ENCODE assay signal across 17 cellular contexts in genomic region chr10:110625356-110625894, GRCh38. TPM values are rescaled to one million over a fixed set of nuclear protein-coding genes. Genes with fewer than 3 reads are reported as not detected.
DNase-seq lines count a peak whose midpoint lies in the region; ATAC-seq, FAIRE-seq and TF ChIP-seq lines count a peak whose summit lies in the region.
"Had no signal": no experiment of that assay in that cellular context is flagged by ENCODE, and none has a peak within 500 bp of the region (broad histone marks: within the 10 kb centered on the region; RNA-seq: fewer than 3 reads in every experiment).

No MANE protein-coding gene starts in this region.

- H3K4me1 Mint-ChIP-seq in T-helper 2 cell treated with Interferon-gamma antibody and Interleukin-4, amounts not matched to agents 5 μg/mL and 100 μg/mL, for 36 hours (ENCODE audit: low read depth): no peaks in the 10 kb centered on the region
- no peaks in the 10 kb centered on the region for H3K4me1 Mint-ChIP-seq in activated naive CD8-positive, alpha-beta T cell treated with anti-CD3 and anti-CD28 coated beads for 36 hours
- H3K4me1 Mint-ChIP-seq in activated T-cell treated with anti-CD3 and anti-CD28 coated beads, Interleukin-2, amount 50 U/mL, for 72 hours (ENCODE audit: low read depth): no peaks in the 10 kb centered on the region

- DNase-seq in NCI-H524 (lab: John Stamatoyannopoulos, UW): peak; percentile 65 to 87
- DNase-seq in Peyer's patch: peak in 2 of 3 donors; percentile 62 to 70
- no peak for DNase-seq in K562 (ENCODE audit: extremely low read depth in 1 of 4, low spot score in 3 of 4)
- DNase-seq in small intestine: peak; percentile 90
- no peak for DNase-seq in T-helper 2 cell treated with Interferon-gamma antibody and Interleukin-4, amounts not matched to agents 5 μg/mL and 100 μg/mL, for 36 hours (ENCODE audit: low spot score)
- no peak for DNase-seq in activated naive CD8-positive, alpha-beta T cell treated with anti-CD3 and anti-CD28 coated beads for 36 hours
- no peak for DNase-seq in activated T-cell treated with anti-CD3 and anti-CD28 coated beads, Interleukin-2, amount 50 U/mL, for 72 hours
- DNase-seq: 8988T; Calu3; CD8-positive, alpha-beta T cell; DMS79 treated with DMSO at 0.1 percent for 48 hours; GF-D8; GM23248 had no signal

- no peak overlapping the region for H3K9ac ChIP-seq in K562 (ENCODE audit: insufficient read depth in 1 of 2, low read depth in 2 of 2, low read length in 2 of 2)
- H3K9ac ChIP-seq: BLaER1 treated with 17β-estradiol and CSF1 and Interleukin-3, amounts not matched to agents 10 nM and 100 nM; GM23248 had no signal

- peak overlapping the region; percentile 55; the same call in 1 of the 2 replicates for H2AFZ ChIP-seq in K562 (ENCODE audit: low read depth, low read length)
- H2AFZ ChIP-seq: GM23248 had no signal

- no peak overlapping the region for H3K27ac Mint-ChIP-seq in T-helper 2 cell treated with Interferon-gamma antibody and Interleukin-4, amounts not matched to agents 5 μg/mL and 100 μg/mL, for 36 hours
- H3K27ac Mint-ChIP-seq in activated naive CD8-positive, alpha-beta T cell treated with anti-CD3 and anti-CD28 coated beads for 36 hours: no peak overlapping the region
- no peak overlapping the region for H3K27ac Mint-ChIP-seq in activated T-cell treated with anti-CD3 and anti-CD28 coated beads, Interleukin-2, amount 50 U/mL, for 72 hours
- H3K27ac Mint-ChIP-seq: CD8-positive, alpha-beta T cell had no signal

- BruUV-seq in K562 (replicated peaks; lab: Mats Ljungman, UMichigan): no TSS peak

- intact Hi-C loops in K562 (cut with micrococcal nuclease): no loop called here

- no peaks in the 10 kb centered on the region for H3K9me1 ChIP-seq in K562 (ENCODE audit: control insufficient read depth, insufficient read depth, low read length)

- TF ChIP-seq RAD21 in K562 (CRISPR knock-in tag; conservative IDR thresholded peaks at IDR 0.05 in 1 of 2, IDR thresholded peaks at IDR 0.05 in 1 of 2): no peak

- H3K4me1 ChIP-seq in Peyer's patch: no peaks in the 10 kb centered on the region
- H3K4me1 ChIP-seq in K562 (replicated peaks in 1 of 2; ENCODE audit: control insufficient read depth in 2 of 2, insufficient read depth in 2 of 2, low read length in 2 of 2): no peaks in the 10 kb centered on the region; a peak in 2 of 5 replicates
- H3K4me1 ChIP-seq in small intestine (ENCODE audit: control insufficient read depth in 2 of 2, insufficient read depth in 1 of 2, low read depth in 1 of 2, low read length in 1 of 2): no peaks in the 10 kb centered on the region
- H3K4me1 ChIP-seq: BLaER1 treated with 17β-estradiol and CSF1 and Interleukin-3, amounts not matched to agents 10 nM and 100 nM had no signal

- 52% methylated on average over 6 of the region's 6 CpGs for WGBS in K562 (ENCODE audit: insufficient coverage, low coverage, missing lambda C conversion rate)
- 48 to 81% (median 63%) methylated on average over 6 of the region's 6 CpGs for WGBS in small intestine, 3 donors

- TF ChIP-seq EP300 in K562 (IDR thresholded peaks at IDR 0.05; ENCODE audit: low read length): no peak

- ATAC-seq in K562: peak; percentile 67
- no peak for ATAC-seq in GM19467 (IDR thresholded peaks at IDR 0.05; ENCODE audit: unreplicated experiment)
- ATAC-seq in activated T-cell treated with anti-CD3 and anti-CD28 coated beads, Interleukin-2, amount 50 U/mL, for 72 hours (replicated peaks in 1 of 2): no peak
- ATAC-seq: CD8-positive, alpha-beta T cell had no signal

- H4K20me1 ChIP-seq in K562 (replicated peaks; ENCODE audit: control insufficient read depth, insufficient read depth, low read length): no peaks in the 10 kb centered on the region
- H4K20me1 ChIP-seq: BLaER1 treated with 17β-estradiol and CSF1 and Interleukin-3, amounts not matched to agents 10 nM and 100 nM had no signal

- TF ChIP-seq POLR2A in Peyer's patch (IDR thresholded peaks at IDR 0.05) (peak in 1 of 2 donors; percentile 13), K562 (conservative IDR thresholded peaks at IDR 0.05) (no peak)

- CTCF ChIA-PET in K562 (lab: Yijun Ruan, JAX; ENCODE audit: low intra/inter-chr PET ratio): no interaction called here

- H3K79me2 ChIP-seq in K562 (ENCODE audit: control insufficient read depth, insufficient read depth, low read length): no peaks in the 10 kb centered on the region

- POLR2A ChIA-PET in K562 (lab: Yijun Ruan, JAX): interaction anchor here (0.9 kb wide), 1 partner anchor 11 kb away, joined by 4 read pairs; no protein-coding TSS in a partner anchor

- H3K27me3 ChIP-seq in Peyer's patch (no peaks in the 10 kb centered on the region), K562 (ENCODE audit: control insufficient read depth in 2 of 2, insufficient read depth in 2 of 2, low read length in 2 of 2) (no peaks in the 10 kb centered on the region), small intestine (ENCODE audit: control insufficient read depth in 2 of 2, insufficient read depth in 2 of 2, low read length in 2 of 2) (no peaks in the 10 kb centered on the region)
- H3K27me3 ChIP-seq: BLaER1 treated with 17β-estradiol and CSF1 and Interleukin-3, amounts not matched to agents 10 nM and 100 nM had no signal

- H3K36me3 Mint-ChIP-seq in T-helper 2 cell treated with Interferon-gamma antibody and Interleukin-4, amounts not matched to agents 5 μg/mL and 100 μg/mL, for 36 hours (ENCODE audit: low read depth): no peaks in the 10 kb centered on the region
- H3K36me3 Mint-ChIP-seq in activated naive CD8-positive, alpha-beta T cell treated with anti-CD3 and anti-CD28 coated beads for 36 hours: peaks cover 3% of the 10 kb centered on the region
- H3K36me3 Mint-ChIP-seq in activated T-cell treated with anti-CD3 and anti-CD28 coated beads, Interleukin-2, amount 50 U/mL, for 72 hours (ENCODE audit: insufficient read depth in 2 of 2): no peaks in the 10 kb centered on the region
- H3K36me3 Mint-ChIP-seq: CD8-positive, alpha-beta T cell had no signal

- TF ChIP-seq CTCF in Peyer's patch (IDR thresholded peaks at IDR 0.05) (no peak), K562 (IDR thresholded peaks at IDR 0.05 in 2 of 3, conservative IDR thresholded peaks at IDR 0.05 in 1 of 3; ENCODE audit: insufficient read depth in 2 of 3, low read depth in 1 of 3, low read length in 3 of 3) (no peak)

- H3K9me3 ChIP-seq in Peyer's patch (no peaks in the 10 kb centered on the region), K562 (replicated peaks; ENCODE audit: control insufficient read depth, insufficient read depth, low read depth, low read length) (no peaks in the 10 kb centered on the region), small intestine (ENCODE audit: control insufficient read depth, low read depth) (no peaks in the 10 kb centered on the region)
- H3K9me3 ChIP-seq: HAP-1 had no signal

- H3K27ac ChIP-seq in Peyer's patch: peak overlapping the region in 2 of 4 donors; percentile 74 to 82
- H3K27ac ChIP-seq in K562 (ENCODE audit: extremely low read depth, low read depth, low read length): no peak overlapping the region
- H3K27ac ChIP-seq in small intestine (ENCODE audit: low read depth in 1 of 2, low read length in 1 of 2): peak overlapping the region in 1 of 2 donors; percentile 78
- H3K27ac ChIP-seq: BLaER1 treated with 17β-estradiol and CSF1 and Interleukin-3, amounts not matched to agents 10 nM and 100 nM; GM23248; HL-60 had no signal

- peaks cover 8% of the 10 kb centered on the region for H3K9me3 Mint-ChIP-seq in T-helper 2 cell treated with Interferon-gamma antibody and Interleukin-4, amounts not matched to agents 5 μg/mL and 100 μg/mL, for 36 hours
- H3K9me3 Mint-ChIP-seq in activated naive CD8-positive, alpha-beta T cell treated with anti-CD3 and anti-CD28 coated beads for 36 hours: peaks cover 2% of the 10 kb centered on the region
- H3K9me3 Mint-ChIP-seq in activated T-cell treated with anti-CD3 and anti-CD28 coated beads, Interleukin-2, amount 50 U/mL, for 72 hours: peaks cover 0 to 1% of the 10 kb centered on the region in 2 donors

- H3K4me3 ChIP-seq in Peyer's patch (no peak overlapping the region), K562 (no peak overlapping the region), small intestine (ENCODE audit: low read depth in 1 of 2, low read length in 2 of 2) (no peak overlapping the region)
- H3K4me3 ChIP-seq: BLaER1 treated with 17β-estradiol and CSF1 and Interleukin-3, amounts not matched to agents 10 nM and 100 nM; GM23248; HAP-1 had no signal

- H3K27me3 Mint-ChIP-seq in T-helper 2 cell treated with Interferon-gamma antibody and Interleukin-4, amounts not matched to agents 5 μg/mL and 100 μg/mL, for 36 hours (ENCODE audit: low read depth): peaks cover 8% of the 10 kb centered on the region
- H3K27me3 Mint-ChIP-seq in activated naive CD8-positive, alpha-beta T cell treated with anti-CD3 and anti-CD28 coated beads for 36 hours: no peaks in the 10 kb centered on the region
- H3K27me3 Mint-ChIP-seq in activated T-cell treated with anti-CD3 and anti-CD28 coated beads, Interleukin-2, amount 50 U/mL, for 72 hours (ENCODE audit: low read depth): no peaks in the 10 kb centered on the region

- in situ Hi-C loops in K562 (cut with MboI): no loop called here

- H3K4me2 ChIP-seq in K562 (ENCODE audit: insufficient read depth, low read length): no peak overlapping the region
- H3K4me2 ChIP-seq: BLaER1 treated with 17β-estradiol and CSF1 and Interleukin-3, amounts not matched to agents 10 nM and 100 nM had no signal

- H3K4me3 Mint-ChIP-seq in T-helper 2 cell treated with Interferon-gamma antibody and Interleukin-4, amounts not matched to agents 5 μg/mL and 100 μg/mL, for 36 hours: no peak overlapping the region
- H3K4me3 Mint-ChIP-seq in activated naive CD8-positive, alpha-beta T cell treated with anti-CD3 and anti-CD28 coated beads for 36 hours: no peak overlapping the region
- H3K4me3 Mint-ChIP-seq in activated T-cell treated with anti-CD3 and anti-CD28 coated beads, Interleukin-2, amount 50 U/mL, for 72 hours: no peak overlapping the region
- H3K4me3 Mint-ChIP-seq: CD8-positive, alpha-beta T cell had no signal

- FAIRE-seq in K562 (lab: Jason Lieb, UNC) (no peak), small intestine (lab: Jason Lieb, UNC) (no peak)

- H3K36me3 ChIP-seq in Peyer's patch (no peaks in the 10 kb centered on the region), K562 (ENCODE audit: control insufficient read depth, insufficient read depth, low read length) (no peaks in the 10 kb centered on the region), small intestine (ENCODE audit: control insufficient read depth in 2 of 2, insufficient read depth in 2 of 2, low read length in 2 of 2) (no peaks in the 10 kb centered on the region)
- H3K36me3 ChIP-seq: BLaER1 treated with 17β-estradiol and CSF1 and Interleukin-3, amounts not matched to agents 10 nM and 100 nM; HAP-1 had no signal

RNA-seq across cellular contexts. Expression of gene RBM20, which starts 18.7 kb away (rescaled TPM):
- total RNA-seq in Peyer's patch (1 to 10 TPM in 3 of 4 donors, under 1 TPM in 1; 0.80 to 4.1 (median 1.2) TPM), K562 (2014; rRNA removed) (2.7 and 3.0 TPM in 2 replicates), K562 (2014; rRNA removed; fragmentation: Illumina TruSeq; extraction: Trizol) (3.2 TPM in 2 replicates), K562 (2015; rRNA removed; fragmentation: Illumina TruSeq; extraction: Trizol) (3.2 and 3.4 TPM in 2 replicates), K562 (2021) (4.6 and 5.7 TPM in 2 replicates)
- total RNA-seq in K562 (2011; cell fraction: chromatin; rRNA removed; ENCODE audit: low replicate concordance): 20.1 and 23.9 TPM in 2 replicates
- 9.9 and 13.2 TPM in 2 replicates for total RNA-seq in K562 (2011; cell fraction: nucleolus; rRNA removed)
- total RNA-seq in K562 (2011; cell fraction: nucleoplasm; rRNA removed): 17.7 and 34.0 TPM in 2 replicates
- polyA plus RNA-seq in K562 (2011; rRNA removed) (2.6 and 3.1 TPM in 2 replicates), K562 (2014; fragmentation: Illumina TruSeq; extraction: Trizol) (4.6 and 4.8 TPM in 2 replicates), K562 (2014; fragmentation: Nextera tagmentation; extraction: Ambion mirVana) (under 1 TPM; 0.63 to 0.68 TPM), K562 (2014; rRNA removed) (3.7 and 4.7 TPM in 2 replicates), small intestine (under 1 TPM in 2 of 3 donors, not detected in 1; under 0.01 to 0.36 TPM)
- polyA plus RNA-seq in K562 (2011; cell fraction: cytosol; rRNA removed): 1.3 and 1.9 TPM in 2 replicates
- polyA plus RNA-seq in K562 (2011; cell fraction: nucleus; rRNA removed): 9.8 and 13.1 TPM in 2 replicates
- polyA plus RNA-seq in K562 (2012): 2.8 and 4.2 TPM in 2 replicates
- 3.5 and 4.8 TPM in 2 replicates for polyA minus RNA-seq in K562 (2011; rRNA and poly(A)+ RNA removed)
- 2.2 and 3.1 TPM in 2 replicates for polyA minus RNA-seq in K562 (2011; cell fraction: cytosol; rRNA and poly(A)+ RNA removed)
- polyA minus RNA-seq in K562 (2011; cell fraction: nucleus; rRNA and poly(A)+ RNA removed): 6.5 and 9.7 TPM in 2 replicates
- total RNA-seq in activated naive CD8-positive, alpha-beta T cell treated with anti-CD3 and anti-CD28 coated beads for 36 hours: under 1 TPM; 0.42 to 0.45 TPM
- under 1 TPM; 0.37 to 0.72 TPM for total RNA-seq in activated T-cell treated with anti-CD3 and anti-CD28 coated beads, Interleukin-2, amount 50 U/mL, for 72 hours
- total RNA-seq: Calu3, GM23248 had no signal
- polyA plus RNA-seq: GM23248 had no signal

RNA-seq across cellular contexts. Expression of gene SMC3, which starts 57.9 kb away (rescaled TPM):
- total RNA-seq in Peyer's patch (10 to 100 TPM; 21.9 to 37.1 (median 33.0) TPM), K562 (2014; rRNA removed) (25.7 and 32.0 TPM in 2 replicates), K562 (2014; rRNA removed; fragmentation: Illumina TruSeq; extraction: Trizol) (60.9 and 72.4 TPM in 2 replicates), K562 (2015; rRNA removed; fragmentation: Illumina TruSeq; extraction: Trizol) (57.2 and 61.5 TPM in 2 replicates), K562 (2021) (35.1 and 42.0 TPM in 2 replicates)
- total RNA-seq in K562 (2011; cell fraction: chromatin; rRNA removed; ENCODE audit: low replicate concordance): 3.4 and 23.8 TPM in 2 replicates
- total RNA-seq in K562 (2011; cell fraction: nucleolus; rRNA removed): 2.0 and 2.6 TPM in 2 replicates
- 6.0 and 6.1 TPM in 2 replicates for total RNA-seq in K562 (2011; cell fraction: nucleoplasm; rRNA removed)
- polyA plus RNA-seq in K562 (2011; rRNA removed) (16.2 and 21.4 TPM in 2 replicates), K562 (2014; fragmentation: Illumina TruSeq; extraction: Trizol) (52.7 and 62.6 TPM in 2 replicates), K562 (2014; fragmentation: Nextera tagmentation; extraction: Ambion mirVana) (10 to 100 TPM; 21.3 to 24.5 TPM), K562 (2014; rRNA removed) (31.6 and 39.3 TPM in 2 replicates), small intestine (10 to 100 TPM; 19.2 to 23.3 (median 21.1) TPM)
- 2.8 and 6.6 TPM in 2 replicates for polyA plus RNA-seq in K562 (2011; cell fraction: cytosol; rRNA removed)
- polyA plus RNA-seq in K562 (2011; cell fraction: nucleus; rRNA removed): 5.5 and 7.9 TPM in 2 replicates
- 31.6 and 34.7 TPM in 2 replicates for polyA plus RNA-seq in K562 (2012)
- polyA minus RNA-seq in K562 (2011; rRNA and poly(A)+ RNA removed): 25.1 and 30.5 TPM in 2 replicates
- 13.5 and 14.9 TPM in 2 replicates for polyA minus RNA-seq in K562 (2011; cell fraction: cytosol; rRNA and poly(A)+ RNA removed)
- polyA minus RNA-seq in K562 (2011; cell fraction: nucleus; rRNA and poly(A)+ RNA removed): 4.4 and 10.4 TPM in 2 replicates
- 10 to 100 TPM; 75.6 to 76.5 TPM for total RNA-seq in activated naive CD8-positive, alpha-beta T cell treated with anti-CD3 and anti-CD28 coated beads for 36 hours
- 10 to 100 TPM; 79.7 to 85.6 TPM for total RNA-seq in activated T-cell treated with anti-CD3 and anti-CD28 coated beads, Interleukin-2, amount 50 U/mL, for 72 hours

Comparison
In these comparisons a context has a peak if more than half of its experiments do, and no peak if none do; other contexts are left out.
1. DNase-seq: peak in NCI-H524 (2 of 2), Peyer's patch (2 of 3) and small intestine (single experiment); none in K562 (0 of 4), T-helper 2 cell treated with Interferon-gamma antibody and Interleukin-4, amounts not matched to agents 5 μg/mL and 100 μg/mL, for 36 hours (single experiment), activated naive CD8-positive, alpha-beta T cell treated with anti-CD3 and anti-CD28 coated beads for 36 hours (single experiment) and activated T-cell treated with anti-CD3 and anti-CD28 coated beads, Interleukin-2, amount 50 U/mL, for 72 hours (0 of 2).